Comparison of ENCODE assay signal across 15 cellular contexts in genomic region chr13:30806784-30807183, GRCh38.
DNase-seq lines count a peak whose midpoint lies in the region; ATAC-seq and TF ChIP-seq lines count a peak whose summit lies in the region.
"Had no signal": no experiment of that assay in that cellular context is flagged by ENCODE, and none has a peak within 500 bp of the region (broad histone marks: within the 10 kb centered on the region; RNA-seq: fewer than 3 reads in every experiment).

No MANE protein-coding gene starts in this region.

- no peak overlapping the region for H3K27ac ChIP-seq in esophagus muscularis mucosa (replicated peaks in 1 of 4)
- H3K27ac ChIP-seq: HL-60 had no signal

- no peaks in the 10 kb centered on the region for H3K9me3 ChIP-seq in esophagus muscularis mucosa

- no peak overlapping the region for H3K4me3 ChIP-seq in esophagus muscularis mucosa

- ATAC-seq in stimulated activated effector memory CD8-positive, alpha-beta T cell treated with anti-CD3 and anti-CD28 coated beads, Interleukin-12 subunit alpha, Interleukin-12 subunit beta, amount 100 ng/mL, for 72 hours, result no peak
- no peak for ATAC-seq in omental fat pad (ENCODE audit: low FRiP score)
- ATAC-seq: left cardiac atrium had no signal

- WGBS in esophagus muscularis mucosa, result 14% methylated on average over 3 of the region's 3 CpGs

- peaks cover 12% of the 10 kb centered on the region for H3K4me1 Mint-ChIP-seq in stimulated activated effector memory CD8-positive, alpha-beta T cell treated with anti-CD3 and anti-CD28 coated beads, Interleukin-12 subunit alpha, Interleukin-12 subunit beta, amount 100 ng/mL, for 72 hours

- no peaks in the 10 kb centered on the region for H3K9me3 Mint-ChIP-seq in stimulated activated effector memory CD8-positive, alpha-beta T cell treated with anti-CD3 and anti-CD28 coated beads, Interleukin-12 subunit alpha, Interleukin-12 subunit beta, amount 100 ng/mL, for 72 hours
- H3K9me3 Mint-ChIP-seq: CD4-positive, alpha-beta T cell had no signal

- H3K27ac Mint-ChIP-seq in stimulated activated effector memory CD8-positive, alpha-beta T cell treated with anti-CD3 and anti-CD28 coated beads, Interleukin-12 subunit alpha, Interleukin-12 subunit beta, amount 100 ng/mL, for 72 hours, result no peak overlapping the region
- H3K27ac Mint-ChIP-seq: CD4-positive, alpha-beta T cell; progenitor cell of endocrine pancreas had no signal

- peaks cover 0 to 5% (median 0%) of the 10 kb centered on the region in 4 donors for H3K27me3 ChIP-seq in esophagus muscularis mucosa

- TF ChIP-seq CTCF in esophagus muscularis mucosa (IDR thresholded peaks at IDR 0.05), result no peak
- no peak for TF ChIP-seq CTCF in omental fat pad (IDR thresholded peaks at IDR 0.05)

- intact Hi-C loops in esophagus muscularis mucosa (cut with DNase I), result loop anchor here (5.0 to 10.0 kb wide), 2 partner anchors 46 to 238 kb away; no protein-coding TSS in a partner anchor

- H3K36me3 ChIP-seq in esophagus muscularis mucosa, result no peaks in the 10 kb centered on the region

- H3K4me3 Mint-ChIP-seq in stimulated activated effector memory CD8-positive, alpha-beta T cell treated with anti-CD3 and anti-CD28 coated beads, Interleukin-12 subunit alpha, Interleukin-12 subunit beta, amount 100 ng/mL, for 72 hours, result no peak overlapping the region
- H3K4me3 Mint-ChIP-seq: CD4-positive, alpha-beta T cell had no signal

- H3K36me3 Mint-ChIP-seq in stimulated activated effector memory CD8-positive, alpha-beta T cell treated with anti-CD3 and anti-CD28 coated beads, Interleukin-12 subunit alpha, Interleukin-12 subunit beta, amount 100 ng/mL, for 72 hours, result no peaks in the 10 kb centered on the region

- H3K4me1 ChIP-seq in esophagus muscularis mucosa, result peaks cover 18 to 50% (median 43%) of the 10 kb centered on the region in 4 donors

- peak; percentile 69 for DNase-seq in AG20443 (ENCODE audit: low spot score)
- peak; percentile 79 for DNase-seq in LHCN-M2 (ENCODE audit: low read depth)
- DNase-seq in astrocyte of the hippocampus (ENCODE audit: low read depth, low spot score), result peak; percentile 57
- peak; percentile 42 for DNase-seq in kidney glomerular epithelial cell (lab: John Stamatoyannopoulos, UW)
- DNase-seq in esophagus muscularis mucosa (ENCODE audit: extremely low spot score), result no peak
- DNase-seq in stimulated activated effector memory CD8-positive, alpha-beta T cell treated with anti-CD3 and anti-CD28 coated beads, Interleukin-12 subunit alpha, Interleukin-12 subunit beta, amount 100 ng/mL, for 72 hours (ENCODE audit: low spot score in 2 of 2), result no peak
- DNase-seq in DMS114 treated with DMSO at 0.1 percent for 48 hours (lab: John Stamatoyannopoulos, UW; ENCODE audit: unreplicated experiment), result no peak
- no peak for DNase-seq in omental fat pad (ENCODE audit: low spot score)
- DNase-seq: activated naive CD4-positive, alpha-beta T cell treated with anti-CD3 and anti-CD28 coated beads, Interleukin-2, amount 50 U/mL, for 16 hours; CD4-positive, alpha-beta T cell; left cardiac atrium; NCI-H1417 treated with DMSO at 0.1 percent for 48 hours; RPMI8226 had no signal

- TF ChIP-seq EP300 in esophagus muscularis mucosa (IDR thresholded peaks at IDR 0.05), result no peak

- no peak for TF ChIP-seq POLR2A in esophagus muscularis mucosa (IDR thresholded peaks at IDR 0.05; ENCODE audit: low read depth)

Comparison
In these comparisons a context has a peak if more than half of its experiments do, and no peak if none do; other contexts are left out.
1. DNase-seq: peak in AG20443 (single experiment), LHCN-M2 (single experiment), astrocyte of the hippocampus (single experiment) and kidney glomerular epithelial cell (single experiment); none in esophagus muscularis mucosa (single experiment), stimulated activated effector memory CD8-positive, alpha-beta T cell treated with anti-CD3 and anti-CD28 coated beads, Interleukin-12 subunit alpha, Interleukin-12 subunit beta, amount 100 ng/mL, for 72 hours (0 of 2), DMS114 treated with DMSO at 0.1 percent for 48 hours (single experiment) and omental fat pad (single experiment).